Comparison of ENCODE assay signal across 23 cellular contexts in genomic region chr21:45853703-45854342, GRCh38.
DNase-seq lines count a peak whose midpoint lies in the region; ATAC-seq and TF ChIP-seq lines count a peak whose summit lies in the region.
"Had no signal": no experiment of that assay in that cellular context is flagged by ENCODE, and none has a peak within 500 bp of the region (broad histone marks: within the 10 kb centered on the region; RNA-seq: fewer than 3 reads in every experiment).

No MANE protein-coding gene starts in this region.

- H3K4me1 Mint-ChIP-seq in neural crest cell (peaks cover 6% of the 10 kb centered on the region), osteocyte (ENCODE audit: unreplicated experiment) (peaks cover 12% of the 10 kb centered on the region), nephron progenitor cell (peaks cover 36% of the 10 kb centered on the region)
- H3K4me1 Mint-ChIP-seq: T-cell had no signal

- H3K27ac Mint-ChIP-seq in neural crest cell (ENCODE audit: unreplicated experiment) (peak overlapping the region; percentile 65), osteocyte (ENCODE audit: unreplicated experiment) (no peak overlapping the region), nephron progenitor cell (no peak overlapping the region)
- H3K27ac Mint-ChIP-seq: activated CD8-positive, alpha-beta T cell treated with anti-CD3 and anti-CD28 coated beads, Interleukin-2, amount 10 ng/mL, durations not matched to agents 7 days and 5 days; effector memory CD8-positive, alpha-beta T cell; stimulated activated memory B cell treated with anti-CD40 and anti-IgM and Interleukin-4, amounts not matched to agents 10 μg/mL and 1 μg/mL and 100 μg/mL, for 72 hours had no signal

- ATAC-seq in HG02588 (IDR thresholded peaks at IDR 0.05; ENCODE audit: unreplicated experiment): no peak
- ATAC-seq: activated CD8-positive, alpha-beta T cell treated with anti-CD3 and anti-CD28 coated beads, Interleukin-2, amount 10 ng/mL, durations not matched to agents 7 days and 5 days; effector memory CD8-positive, alpha-beta T cell; GM12878; stimulated activated memory B cell treated with anti-CD40 and anti-IgM and Interleukin-4, amounts not matched to agents 10 μg/mL and 1 μg/mL and 100 μg/mL, for 72 hours; T-cell had no signal

- no peaks in the 10 kb centered on the region for H3K9me3 Mint-ChIP-seq in neural crest cell
- H3K9me3 Mint-ChIP-seq in osteocyte (ENCODE audit: unreplicated experiment): no peaks in the 10 kb centered on the region
- H3K9me3 Mint-ChIP-seq in nephron progenitor cell: peaks cover 5% of the 10 kb centered on the region
- H3K9me3 Mint-ChIP-seq: effector memory CD8-positive, alpha-beta T cell; stimulated activated memory B cell treated with anti-CD40 and anti-IgM and Interleukin-4, amounts not matched to agents 10 μg/mL and 1 μg/mL and 100 μg/mL, for 72 hours; T-cell had no signal

- peaks cover 2% of the 10 kb centered on the region for H3K27me3 Mint-ChIP-seq in neural crest cell (ENCODE audit: low read depth)
- peaks cover 2% of the 10 kb centered on the region for H3K27me3 Mint-ChIP-seq in osteocyte (ENCODE audit: unreplicated experiment)
- H3K27me3 Mint-ChIP-seq in nephron progenitor cell (ENCODE audit: low read depth, poor library complexity): peaks cover 6% of the 10 kb centered on the region

- H3K4me3 ChIP-seq in coronary artery: no peak overlapping the region
- H3K4me3 ChIP-seq: BLaER1 treated with 17β-estradiol and CSF1 and Interleukin-3, amounts not matched to agents 10 nM and 100 nM; GM12878; GM23248 had no signal

- H3K36me3 Mint-ChIP-seq in neural crest cell (ENCODE audit: low read depth) (no peaks in the 10 kb centered on the region), osteocyte (ENCODE audit: unreplicated experiment) (no peaks in the 10 kb centered on the region), nephron progenitor cell (ENCODE audit: low read depth) (no peaks in the 10 kb centered on the region)
- H3K36me3 Mint-ChIP-seq: stimulated activated memory B cell treated with anti-CD40 and anti-IgM and Interleukin-4, amounts not matched to agents 10 μg/mL and 1 μg/mL and 100 μg/mL, for 72 hours; T-cell had no signal

- DNase-seq in DMS153 (lab: John Stamatoyannopoulos, UW) (peak; percentile 41), NCI-H345 treated with DMSO at 0.1 percent for 48 hours (lab: John Stamatoyannopoulos, UW; ENCODE audit: unreplicated experiment) (peak; percentile 8), coronary artery (ENCODE audit: low spot score) (peak; percentile 41), neural crest cell (ENCODE audit: low read depth, low spot score) (no peak), AG08396 (ENCODE audit: low spot score) (no peak), osteocyte (ENCODE audit: extremely low spot score, unreplicated experiment) (no peak), nephron progenitor cell (no peak)
- DNase-seq: ACHN; activated CD4-positive, alpha-beta T cell treated with anti-CD3 and anti-CD28 coated beads for 1 hour; activated CD8-positive, alpha-beta T cell treated with anti-CD3 and anti-CD28 coated beads, Interleukin-2, amount 10 ng/mL, durations not matched to agents 7 days and 5 days; activated naive CD4-positive, alpha-beta T cell; Caco-2; effector memory CD8-positive, alpha-beta T cell; GM23248; NCI-H1694; NCI-H446 treated with DMSO at 0.1 percent for 48 hours; stimulated activated CD4-positive, alpha-beta T cell treated with anti-CD3 and anti-CD28 coated beads, Interleukin-4, amount 100 ng/mL, for 1 hour; T-cell had no signal

- H3K27ac ChIP-seq in coronary artery: no peak overlapping the region
- H3K27ac ChIP-seq: BLaER1 treated with 17β-estradiol and CSF1 and Interleukin-3, amounts not matched to agents 10 nM and 100 nM; GM23248; KMS-11 had no signal

- H3K4me3 Mint-ChIP-seq in neural crest cell: no peak overlapping the region
- H3K4me3 Mint-ChIP-seq in osteocyte (ENCODE audit: unreplicated experiment): no peak overlapping the region
- H3K4me3 Mint-ChIP-seq in nephron progenitor cell: no peak overlapping the region
- H3K4me3 Mint-ChIP-seq: activated CD8-positive, alpha-beta T cell treated with anti-CD3 and anti-CD28 coated beads, Interleukin-2, amount 10 ng/mL, durations not matched to agents 7 days and 5 days; effector memory CD8-positive, alpha-beta T cell; stimulated activated memory B cell treated with anti-CD40 and anti-IgM and Interleukin-4, amounts not matched to agents 10 μg/mL and 1 μg/mL and 100 μg/mL, for 72 hours; T-cell had no signal

- TF ChIP-seq CTCF in coronary artery (IDR thresholded peaks at IDR 0.05) (no peak), neural crest cell (conservative IDR thresholded peaks at IDR 0.05) (no peak), osteocyte (IDR thresholded peaks at IDR 0.05) (no peak), nephron progenitor cell (IDR thresholded peaks at IDR 0.05) (no peak)

Comparison
In these comparisons a context has a peak if more than half of its experiments do, and no peak if none do; other contexts are left out.
1. DNase-seq: peak in DMS153 (single experiment), NCI-H345 treated with DMSO at 0.1 percent for 48 hours (single experiment) and coronary artery (single experiment); none in neural crest cell (single experiment), AG08396 (single experiment), osteocyte (single experiment) and nephron progenitor cell (single experiment).